Comparison of ENCODE assay signal across 22 cellular contexts in the genomic region with DNA sequence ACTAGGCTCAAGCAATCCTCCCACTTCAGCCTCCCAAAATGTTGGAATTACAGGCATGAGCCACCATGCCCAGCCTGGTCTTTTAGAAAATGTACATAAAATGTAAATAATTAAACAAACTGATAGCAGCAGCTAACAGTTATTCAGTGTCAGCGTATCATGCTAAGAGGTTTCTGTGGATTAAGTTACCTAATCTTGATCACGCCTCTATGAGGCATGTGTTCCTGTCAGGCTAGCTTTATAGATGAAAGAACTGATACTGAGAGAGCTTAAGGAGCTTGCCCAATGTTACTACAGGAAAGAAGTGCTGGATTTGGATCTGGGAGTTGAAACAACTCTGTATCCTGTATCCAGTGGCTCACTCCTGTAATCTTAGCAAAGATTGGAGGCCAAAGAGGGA. TPM values are rescaled to one million over a fixed set of nuclear protein-coding genes. Genes with fewer than 3 reads are reported as not detected.
DNase-seq lines count a peak whose midpoint lies in the region; ATAC-seq, FAIRE-seq and TF ChIP-seq lines count a peak whose summit lies in the region.
"Had no signal": no experiment of that assay in that cellular context is flagged by ENCODE, and none has a peak within 500 bp of the region (broad histone marks: within the 10 kb centered on the region; RNA-seq: fewer than 3 reads in every experiment).

No MANE protein-coding gene starts in this region.

- 0 out of 2 replicates have a peak overlapping the region, but pooled peaks have one; percentile 5 for H3K27ac ChIP-seq in 22Rv1
- no peak overlapping the region; the same call in 2 of the 3 replicates for H3K27ac ChIP-seq in K562 (ENCODE audit: extremely low read depth, low read depth, low read length)
- H3K27ac ChIP-seq in left lung = no peak overlapping the region
- no peak overlapping the region for H3K27ac ChIP-seq in neural progenitor cell
- H3K27ac ChIP-seq: HL-60 had no signal

- no peak for TF ChIP-seq EP300 in K562 (IDR thresholded peaks at IDR 0.05; ENCODE audit: low read length)

- peaks cover 2% of the 10 kb centered on the region for H3K27me3 Mint-ChIP-seq in neural progenitor cell (ENCODE audit: insufficient read depth, low read depth)
- H3K27me3 Mint-ChIP-seq: CD4-positive, alpha-beta memory T cell; IgD-negative memory B cell had no signal

- H3K9ac ChIP-seq in K562 (ENCODE audit: insufficient read depth in 1 of 2, low read depth in 2 of 2, low read length in 2 of 2) = peak overlapping the region in 1 of 2 experiments; percentile 52; a peak in 1 of 4 replicates
- H3K9ac ChIP-seq in neural progenitor cell = no peak overlapping the region

- POLR2A ChIA-PET in K562 (lab: Yijun Ruan, JAX) = interaction anchor here (0.6 to 1.5 kb wide), 4 partner anchors 10 to 25 kb away, joined by 3 to 6 read pairs (median 4); no protein-coding TSS in a partner anchor

- TF ChIP-seq POLR2A in K562 (conservative IDR thresholded peaks at IDR 0.05) = no peak

- H2AFZ ChIP-seq in K562 (ENCODE audit: low read depth, low read length) = no peak overlapping the region
- H2AFZ ChIP-seq in neural progenitor cell (replicated peaks) = no peak overlapping the region

- H3F3A ChIP-seq in neural progenitor cell (ENCODE audit: low read depth) = peaks cover 8% of the 10 kb centered on the region

- H3K9me1 ChIP-seq in K562 (ENCODE audit: control insufficient read depth, insufficient read depth, low read length) = no peaks in the 10 kb centered on the region

- in situ Hi-C loops in K562 (cut with MboI) = no loop called here

- H3K36me3 Mint-ChIP-seq in neural progenitor cell = peaks cover 5% of the 10 kb centered on the region

- no peaks in the 10 kb centered on the region for H3K9me3 Mint-ChIP-seq in neural progenitor cell
- H3K9me3 Mint-ChIP-seq: CD4-positive, alpha-beta memory T cell; IgD-negative memory B cell had no signal

- no peak overlapping the region for H3K4me3 ChIP-seq in K562
- H3K4me3 ChIP-seq in left lung = no peak overlapping the region
- H3K4me3 ChIP-seq in neural progenitor cell = no peak overlapping the region

- peaks cover 23% of the 10 kb centered on the region; the same call in 2 of the 3 replicates for H3K36me3 ChIP-seq in K562 (ENCODE audit: control insufficient read depth, insufficient read depth, low read length)
- peaks cover 0 to 32% of the 10 kb centered on the region in 2 donors for H3K36me3 ChIP-seq in left lung
- no peaks in the 10 kb centered on the region for H3K36me3 ChIP-seq in neural progenitor cell

- FAIRE-seq in K562 (lab: Jason Lieb, UNC) = peak; percentile 11
- FAIRE-seq: H54, HTR-8/SVneo, RCC 7860 had no signal

- no peak overlapping the region for H3K4me3 Mint-ChIP-seq in neural progenitor cell
- H3K4me3 Mint-ChIP-seq: CD4-positive, alpha-beta memory T cell; IgD-negative memory B cell had no signal

- peaks cover 3% of the 10 kb centered on the region for H3K4me1 Mint-ChIP-seq in neural progenitor cell

- no peaks in the 10 kb centered on the region for H3K79me2 ChIP-seq in K562 (ENCODE audit: control insufficient read depth, insufficient read depth, low read length)
- no peaks in the 10 kb centered on the region for H3K79me2 ChIP-seq in neural progenitor cell (ENCODE audit: low read depth)

- intact Hi-C loops in K562 (cut with micrococcal nuclease) (no loop called here), left lung (cut with DNase I) (no loop called here)

- H3K4me2 ChIP-seq in K562 (ENCODE audit: insufficient read depth, low read length) (no peak overlapping the region), neural progenitor cell (no peak overlapping the region)

- peak; percentile 82 for DNase-seq in NCI-H82 (lab: John Stamatoyannopoulos, UW)
- DNase-seq in K562 (ENCODE audit: extremely low read depth in 1 of 4, low spot score in 3 of 4) = no peak
- DNase-seq in left lung = no peak
- DNase-seq in cortex of kidney (lab: John Stamatoyannopoulos, UW) = no peak
- DNase-seq in pons (ENCODE audit: low spot score) = no peak
- no peak for DNase-seq in neural progenitor cell (ENCODE audit: low spot score)
- no peak for DNase-seq in activated T-cell treated with anti-CD3 and anti-CD28 coated beads for 4 hours
- DNase-seq: Calu3; CD4-positive, alpha-beta memory T cell; NCI-H1048; NCI-H146; NCI-H2081; NCI-H510A; SHP77 treated with DMSO at 0.1 percent for 48 hours had no signal

- H3K27ac Mint-ChIP-seq in neural progenitor cell = no peak overlapping the region

- peaks cover 5 to 9% of the 10 kb centered on the region in 2 experiments; a peak in 4 of 5 replicates for H3K4me1 ChIP-seq in K562 (replicated peaks in 1 of 2; ENCODE audit: control insufficient read depth in 2 of 2, insufficient read depth in 2 of 2, low read length in 2 of 2)
- peaks cover 0 to 7% of the 10 kb centered on the region in 2 donors for H3K4me1 ChIP-seq in left lung
- no peaks in the 10 kb centered on the region for H3K4me1 ChIP-seq in neural progenitor cell

- TF ChIP-seq CTCF in 22Rv1 (IDR thresholded peaks at IDR 0.05) (no peak), K562 (IDR thresholded peaks at IDR 0.05 in 2 of 3, conservative IDR thresholded peaks at IDR 0.05 in 1 of 3; ENCODE audit: insufficient read depth in 2 of 3, low read depth in 1 of 3, low read length in 3 of 3) (no peak), left lung (IDR thresholded peaks at IDR 0.05) (no peak), neural progenitor cell (IDR thresholded peaks at IDR 0.05) (no peak)

- H3K27me3 ChIP-seq in K562 (ENCODE audit: control insufficient read depth in 2 of 2, insufficient read depth in 2 of 2, low read length in 2 of 2) = no peaks in the 10 kb centered on the region
- no peaks in the 10 kb centered on the region for H3K27me3 ChIP-seq in left lung
- H3K27me3 ChIP-seq in neural progenitor cell = peaks cover 5% of the 10 kb centered on the region

- H3K9me3 ChIP-seq in K562 (replicated peaks; ENCODE audit: control insufficient read depth, insufficient read depth, low read depth, low read length) = no peaks in the 10 kb centered on the region
- no peaks in the 10 kb centered on the region for H3K9me3 ChIP-seq in left lung
- H3K9me3 ChIP-seq in neural progenitor cell (ENCODE audit: low read depth) = no peaks in the 10 kb centered on the region

- TF ChIP-seq RAD21 in K562 (CRISPR knock-in tag; conservative IDR thresholded peaks at IDR 0.05 in 1 of 2, IDR thresholded peaks at IDR 0.05 in 1 of 2) = no peak

- WGBS in K562 (ENCODE audit: insufficient coverage, low coverage, missing lambda C conversion rate) = 9% methylated on average over 2 of the region's 2 CpGs

- CTCF ChIA-PET in K562 (lab: Yijun Ruan, JAX; ENCODE audit: low intra/inter-chr PET ratio) = no interaction called here

- no peak for ATAC-seq in K562
- peak; percentile 69 for ATAC-seq in left lung

- H4K20me1 ChIP-seq in K562 (replicated peaks; ENCODE audit: control insufficient read depth, insufficient read depth, low read length) = no peaks in the 10 kb centered on the region
- no peaks in the 10 kb centered on the region for H4K20me1 ChIP-seq in neural progenitor cell (ENCODE audit: low read depth)

- no TSS peak for BruUV-seq in K562 (replicated peaks; lab: Mats Ljungman, UMichigan)

RNA-seq across cellular contexts. Expression of a gene that starts 11.2 kb away (rescaled TPM):
- total RNA-seq in K562 (2011; cell fraction: chromatin; rRNA removed; ENCODE audit: low replicate concordance) = 33.5 and 111 TPM in 2 replicates
- 67.0 and 71.2 TPM in 2 replicates for total RNA-seq in K562 (2011; cell fraction: nucleolus; rRNA removed)
- total RNA-seq in K562 (2011; cell fraction: nucleoplasm; rRNA removed) = 41.4 and 44.9 TPM in 2 replicates
- total RNA-seq in K562 (2014; rRNA removed) (3.8 and 3.9 TPM in 2 replicates), K562 (2014; rRNA removed; fragmentation: Illumina TruSeq; extraction: Trizol) (1.3 and 1.9 TPM in 2 replicates), K562 (2015; rRNA removed; fragmentation: Illumina TruSeq; extraction: Trizol) (2.0 TPM in 2 replicates), K562 (2021) (8.1 and 9.1 TPM in 2 replicates), left lung (10 to 100 TPM; 51.1 to 54.7 TPM), neural progenitor cell (ENCODE audit: low replicate concordance) (0.32 and 1.8 TPM in 2 replicates)
- polyA plus RNA-seq in K562 (2011; rRNA removed) (10.0 and 12.5 TPM in 2 replicates), K562 (2014; fragmentation: Illumina TruSeq; extraction: Trizol) (4.2 and 5.3 TPM in 2 replicates), K562 (2014; fragmentation: Nextera tagmentation; extraction: Ambion mirVana) (1 to 10 TPM; 2.6 to 2.7 TPM), K562 (2014; rRNA removed) (5.3 and 10.1 TPM in 2 replicates)
- polyA plus RNA-seq in K562 (2011; cell fraction: cytosol; rRNA removed) = 8.7 and 12.9 TPM in 2 replicates
- 108 and 157 TPM in 2 replicates for polyA plus RNA-seq in K562 (2011; cell fraction: nucleus; rRNA removed)
- 5.8 and 7.3 TPM in 2 replicates for polyA plus RNA-seq in K562 (2012)
- 5.6 and 6.5 TPM in 2 replicates for polyA minus RNA-seq in K562 (2011; rRNA and poly(A)+ RNA removed)
- polyA minus RNA-seq in K562 (2011; cell fraction: cytosol; rRNA and poly(A)+ RNA removed) = 6.6 and 7.5 TPM in 2 replicates
- polyA minus RNA-seq in K562 (2011; cell fraction: nucleus; rRNA and poly(A)+ RNA removed) = 24.5 and 26.3 TPM in 2 replicates

RNA-seq across cellular contexts. Expression of a gene that starts 14.7 kb away (rescaled TPM):
- 7.5 and 24.3 TPM in 2 replicates for total RNA-seq in K562 (2011; cell fraction: chromatin; rRNA removed; ENCODE audit: low replicate concordance)
- 12.4 and 15.2 TPM in 2 replicates for total RNA-seq in K562 (2011; cell fraction: nucleolus; rRNA removed)
- total RNA-seq in K562 (2011; cell fraction: nucleoplasm; rRNA removed) = 12.1 and 14.5 TPM in 2 replicates
- total RNA-seq in K562 (2014; rRNA removed) (12.6 and 15.7 TPM in 2 replicates), K562 (2014; rRNA removed; fragmentation: Illumina TruSeq; extraction: Trizol) (3.4 and 4.1 TPM in 2 replicates), K562 (2015; rRNA removed; fragmentation: Illumina TruSeq; extraction: Trizol) (7.9 and 8.7 TPM in 2 replicates), K562 (2021) (13.8 and 14.7 TPM in 2 replicates), left lung (10 to 100 TPM; 13.9 to 15.6 TPM), neural progenitor cell (ENCODE audit: low replicate concordance) (1.9 and 4.5 TPM in 2 replicates)
- polyA plus RNA-seq in K562 (2011; rRNA removed) (5.8 and 7.8 TPM in 2 replicates), K562 (2014; fragmentation: Illumina TruSeq; extraction: Trizol) (6.8 and 8.4 TPM in 2 replicates), K562 (2014; fragmentation: Nextera tagmentation; extraction: Ambion mirVana) (1 to 10 TPM; 1.1 to 1.5 TPM), K562 (2014; rRNA removed) (12.9 and 13.4 TPM in 2 replicates)
- polyA plus RNA-seq in K562 (2011; cell fraction: cytosol; rRNA removed) = 12.0 and 31.0 TPM in 2 replicates
- 12.5 and 19.2 TPM in 2 replicates for polyA plus RNA-seq in K562 (2011; cell fraction: nucleus; rRNA removed)
- polyA plus RNA-seq in K562 (2012) = 10.5 and 11.5 TPM in 2 replicates
- polyA minus RNA-seq in K562 (2011; rRNA and poly(A)+ RNA removed) = 3.2 and 5.0 TPM in 2 replicates
- 6.2 and 10.4 TPM in 2 replicates for polyA minus RNA-seq in K562 (2011; cell fraction: cytosol; rRNA and poly(A)+ RNA removed)
- 5.5 and 5.9 TPM in 2 replicates for polyA minus RNA-seq in K562 (2011; cell fraction: nucleus; rRNA and poly(A)+ RNA removed)

RNA-seq across cellular contexts. Expression of a gene that starts 25.0 kb away (rescaled TPM):
- 148 and 318 TPM in 2 replicates for total RNA-seq in K562 (2011; cell fraction: chromatin; rRNA removed; ENCODE audit: low replicate concordance)
- total RNA-seq in K562 (2011; cell fraction: nucleolus; rRNA removed) = 81.0 and 95.5 TPM in 2 replicates
- total RNA-seq in K562 (2011; cell fraction: nucleoplasm; rRNA removed) = 131 and 141 TPM in 2 replicates
- 53.2 and 54.8 TPM in 2 replicates for total RNA-seq in K562 (2014; rRNA removed)
- 63.2 and 73.7 TPM in 2 replicates for total RNA-seq in K562 (2014; rRNA removed; fragmentation: Illumina TruSeq; extraction: Trizol)
- 72.0 and 80.3 TPM in 2 replicates for total RNA-seq in K562 (2015; rRNA removed; fragmentation: Illumina TruSeq; extraction: Trizol)
- total RNA-seq in K562 (2021) = 50.2 and 54.8 TPM in 2 replicates
- 49.9 and 57.8 TPM in 2 replicates for polyA plus RNA-seq in K562 (2011; rRNA removed)
- polyA plus RNA-seq in K562 (2011; cell fraction: cytosol; rRNA removed) = 15.5 and 22.9 TPM in 2 replicates
- polyA plus RNA-seq in K562 (2011; cell fraction: nucleus; rRNA removed) = 108 and 122 TPM in 2 replicates
- polyA plus RNA-seq in K562 (2012) = 36.6 and 49.5 TPM in 2 replicates
- 66.3 and 82.2 TPM in 2 replicates for polyA plus RNA-seq in K562 (2014; fragmentation: Illumina TruSeq; extraction: Trizol)
- 10 to 100 TPM; 19.9 to 36.9 TPM for polyA plus RNA-seq in K562 (2014; fragmentation: Nextera tagmentation; extraction: Ambion mirVana)
- polyA plus RNA-seq in K562 (2014; rRNA removed) = 61.1 and 63.4 TPM in 2 replicates
- polyA minus RNA-seq in K562 (2011; rRNA and poly(A)+ RNA removed) = 46.2 and 51.1 TPM in 2 replicates
- polyA minus RNA-seq in K562 (2011; cell fraction: cytosol; rRNA and poly(A)+ RNA removed) = 13.9 and 17.2 TPM in 2 replicates
- polyA minus RNA-seq in K562 (2011; cell fraction: nucleus; rRNA and poly(A)+ RNA removed) = 22.6 and 39.7 TPM in 2 replicates
- total RNA-seq in left lung = 10 to 100 TPM; 59.6 to 86.3 TPM
- total RNA-seq in neural progenitor cell (ENCODE audit: low replicate concordance) = 126 and 170 TPM in 2 replicates

RNA-seq across cellular contexts. Expression of a gene that starts 45.2 kb away (rescaled TPM):
- 1.7 and 5.6 TPM in 2 replicates for total RNA-seq in K562 (2011; cell fraction: chromatin; rRNA removed; ENCODE audit: low replicate concordance)
- total RNA-seq in K562 (2011; cell fraction: nucleolus; rRNA removed) = 3.2 and 4.2 TPM in 2 replicates
- total RNA-seq in K562 (2011; cell fraction: nucleoplasm; rRNA removed) = 1.5 and 2.2 TPM in 2 replicates
- total RNA-seq in K562 (2014; rRNA removed) = 1.2 and 1.8 TPM in 2 replicates
- 0.51 and 0.73 TPM in 2 replicates for total RNA-seq in K562 (2014; rRNA removed; fragmentation: Illumina TruSeq; extraction: Trizol)
- total RNA-seq in K562 (2015; rRNA removed; fragmentation: Illumina TruSeq; extraction: Trizol) = 0.26 and 0.51 TPM in 2 replicates
- total RNA-seq in K562 (2021) = 2.3 and 2.7 TPM in 2 replicates
- 1.0 and 1.5 TPM in 2 replicates for polyA plus RNA-seq in K562 (2011; rRNA removed)
- 0.86 and 1.3 TPM in 2 replicates for polyA plus RNA-seq in K562 (2011; cell fraction: cytosol; rRNA removed)
- 3.4 and 10.4 TPM in 2 replicates for polyA plus RNA-seq in K562 (2011; cell fraction: nucleus; rRNA removed)
- 0.19 and 0.57 TPM in 2 replicates for polyA plus RNA-seq in K562 (2012)
- polyA plus RNA-seq in K562 (2014; fragmentation: Illumina TruSeq; extraction: Trizol) = 0.79 and 1.4 TPM in 2 replicates
- under 1 TPM; 0.08 to 0.22 TPM for polyA plus RNA-seq in K562 (2014; fragmentation: Nextera tagmentation; extraction: Ambion mirVana)
- 1.5 and 1.7 TPM in 2 replicates for polyA plus RNA-seq in K562 (2014; rRNA removed)
- polyA minus RNA-seq in K562 (2011; rRNA and poly(A)+ RNA removed) = 0.99 and 1.2 TPM in 2 replicates
- 0.76 TPM in 1 of 2 replicates, not detected in the other for polyA minus RNA-seq in K562 (2011; cell fraction: cytosol; rRNA and poly(A)+ RNA removed)
- polyA minus RNA-seq in K562 (2011; cell fraction: nucleus; rRNA and poly(A)+ RNA removed) = 0.89 and 1.8 TPM in 2 replicates
- not detected for total RNA-seq in left lung
- total RNA-seq in neural progenitor cell (ENCODE audit: low replicate concordance) = 10.8 and 12.1 TPM in 2 replicates
- total RNA-seq: A172; CD4-positive, alpha-beta memory T cell had no signal
- polyA plus RNA-seq: BJ; CD4-positive, alpha-beta memory T cell; IgD-negative memory B cell had no signal

RNA-seq across cellular contexts. Expression of a gene that starts 58.5 kb away (rescaled TPM):
- 34.3 and 75.0 TPM in 2 replicates for total RNA-seq in K562 (2011; cell fraction: chromatin; rRNA removed; ENCODE audit: low replicate concordance)
- total RNA-seq in K562 (2011; cell fraction: nucleolus; rRNA removed) = 42.7 and 43.7 TPM in 2 replicates
- total RNA-seq in K562 (2011; cell fraction: nucleoplasm; rRNA removed) = 45.4 and 49.5 TPM in 2 replicates
- total RNA-seq in K562 (2014; rRNA removed) = 16.3 and 17.6 TPM in 2 replicates
- 12.3 and 14.3 TPM in 2 replicates for total RNA-seq in K562 (2014; rRNA removed; fragmentation: Illumina TruSeq; extraction: Trizol)
- total RNA-seq in K562 (2015; rRNA removed; fragmentation: Illumina TruSeq; extraction: Trizol) = 14.6 and 17.3 TPM in 2 replicates
- 20.2 and 24.7 TPM in 2 replicates for total RNA-seq in K562 (2021)
- polyA plus RNA-seq in K562 (2011; rRNA removed) = 19.7 and 24.7 TPM in 2 replicates
- polyA plus RNA-seq in K562 (2011; cell fraction: cytosol; rRNA removed) = 16.5 and 19.4 TPM in 2 replicates
- 102 and 132 TPM in 2 replicates for polyA plus RNA-seq in K562 (2011; cell fraction: nucleus; rRNA removed)
- polyA plus RNA-seq in K562 (2012) = 15.0 and 20.5 TPM in 2 replicates
- 20.4 and 21.2 TPM in 2 replicates for polyA plus RNA-seq in K562 (2014; fragmentation: Illumina TruSeq; extraction: Trizol)
- polyA plus RNA-seq in K562 (2014; fragmentation: Nextera tagmentation; extraction: Ambion mirVana) = 10 to 100 TPM; 37.5 to 38.6 TPM
- polyA plus RNA-seq in K562 (2014; rRNA removed) = 17.8 and 23.0 TPM in 2 replicates
- polyA minus RNA-seq in K562 (2011; rRNA and poly(A)+ RNA removed) = 19.3 and 27.0 TPM in 2 replicates
- 9.0 and 12.7 TPM in 2 replicates for polyA minus RNA-seq in K562 (2011; cell fraction: cytosol; rRNA and poly(A)+ RNA removed)
- polyA minus RNA-seq in K562 (2011; cell fraction: nucleus; rRNA and poly(A)+ RNA removed) = 19.9 and 23.3 TPM in 2 replicates
- 1 to 10 TPM; 2.4 to 2.5 TPM for total RNA-seq in left lung
- total RNA-seq in neural progenitor cell (ENCODE audit: low replicate concordance) = 24.4 and 32.2 TPM in 2 replicates
